17 cellular contexts compared by ENCODE assay signal in the genomic region with DNA sequence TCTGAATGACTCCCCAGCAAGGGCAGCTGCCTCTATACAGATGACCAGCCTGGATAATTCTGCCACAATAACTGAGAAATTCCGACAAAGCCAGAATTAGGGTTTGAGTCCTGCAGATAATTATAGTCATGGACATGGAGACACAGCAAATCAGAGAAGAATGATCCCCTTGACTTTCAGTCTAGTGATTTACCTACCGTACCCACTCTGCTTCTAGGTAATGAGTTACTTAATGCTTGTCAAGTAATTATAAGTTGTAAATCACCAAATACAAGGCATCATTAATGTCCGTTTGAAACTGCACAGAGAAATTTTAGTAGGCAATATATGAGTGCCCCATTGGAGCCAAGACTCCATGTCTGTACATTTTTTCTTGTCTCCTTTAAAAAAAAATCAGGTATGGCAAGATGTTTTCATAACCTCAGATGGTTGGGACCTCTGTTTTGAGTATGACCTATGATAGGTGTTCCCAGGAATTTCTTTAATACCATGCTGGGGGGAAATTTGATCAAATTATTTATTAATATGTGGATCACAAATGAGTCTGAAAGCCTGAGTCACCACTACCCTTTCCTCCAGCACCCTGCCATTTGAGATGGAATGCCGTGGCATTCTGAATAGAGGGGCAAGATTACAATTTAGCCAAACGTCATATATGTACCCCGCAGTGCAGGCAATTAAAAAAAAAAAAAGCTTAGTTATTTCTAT.
"Had no signal": no experiment of that assay in that cellular context is flagged by ENCODE, and none has a peak within 500 bp of the region (broad histone marks: within the 10 kb centered on the region; RNA-seq: fewer than 3 reads in every experiment).

No MANE protein-coding gene starts in this region.

- H3K27ac ChIP-seq: adrenal gland, colonic mucosa, ovary, suprapubic skin had no signal

- H3K9me3 ChIP-seq: adrenal gland, body of pancreas, colonic mucosa, gastrocnemius medialis, ovary, sigmoid colon, suprapubic skin, tibial artery had no signal

- H3K36me3 Mint-ChIP-seq: naive thymus-derived CD4-positive, alpha-beta T cell had no signal

- H3K36me3 ChIP-seq: adrenal gland, colonic mucosa, gastrocnemius medialis, ovary, sigmoid colon, suprapubic skin, tibial artery had no signal

- H3K4me3 ChIP-seq: adrenal gland, body of pancreas, colonic mucosa, ovary had no signal

- H3K27me3 ChIP-seq: adrenal gland, body of pancreas, colonic mucosa, dorsolateral prefrontal cortex, gastrocnemius medialis, ovary, sigmoid colon, suprapubic skin, tibial artery had no signal

- H3K27me3 Mint-ChIP-seq: activated naive CD8-positive, alpha-beta T cell treated with anti-CD3 and anti-CD28 coated beads for 36 hours; naive thymus-derived CD4-positive, alpha-beta T cell; stimulated activated naive B cell treated with anti-CD40 and anti-IgM and Interleukin-4, amounts not matched to agents 10 μg/mL and 1 μg/mL and 100 μg/mL, for 72 hours had no signal

- H3K9me3 Mint-ChIP-seq: activated naive CD4-positive, alpha-beta T cell treated with anti-CD3 and anti-CD28 coated beads for 36 hours; activated naive CD8-positive, alpha-beta T cell treated with anti-CD3 and anti-CD28 coated beads for 36 hours; activated T-helper 1 cell treated with anti-CD3 and anti-CD28 coated beads, Interleukin-12 subunit alpha, Interleukin-12 subunit beta, Interleukin-2, Interleukin-4 antibody, amounts not matched to agents 30 ng/mL and 10 ng/mL and 1 ng/mL, durations not matched to agents 14 hours and 24 hours and 36 hours; naive thymus-derived CD4-positive, alpha-beta T cell; stimulated activated naive B cell treated with anti-CD40 and anti-IgM and Interleukin-4, amounts not matched to agents 10 μg/mL and 1 μg/mL and 100 μg/mL, for 72 hours had no signal

- DNase-seq: aorta, cerebellar nuclear complex, mammary epithelial cell had no signal
